ENCODE assay signal across 1 cellular context in genomic region chr19:19624032-19624570, GRCh38.
TF ChIP-seq lines count a peak whose summit lies in the region.

No MANE protein-coding gene starts in this region.

TF ChIP-seq in H1, 55 proteins besides CTCF, POLR2A, EP300 and RAD21:
- TF ChIP-seq KDM4A (IDR thresholded peaks at IDR 0.05; ENCODE audit: low read depth, low read length, severe bottlenecking) (no peak), SIX5 (IDR thresholded peaks at IDR 0.05; ENCODE audit: low read depth, low read length) (no peak), E2F6 (IDR thresholded peaks at IDR 0.05) (no peak), SP2 (IDR thresholded peaks at IDR 0.05; ENCODE audit: low read length) (no peak), CBX5 (IDR thresholded peaks at IDR 0.05; ENCODE audit: low read depth, low read length) (no peak), TEAD4 (IDR thresholded peaks at IDR 0.05; ENCODE audit: low read depth, low read length) (no peak), BRCA1 (IDR thresholded peaks at IDR 0.05; ENCODE audit: low read depth, low read length) (no peak), FOSL1 (IDR thresholded peaks at IDR 0.05; ENCODE audit: insufficient read depth, low read depth, low read length) (no peak), TAF7 (optimal IDR thresholded peaks at IDR 0.05; ENCODE audit: borderline replicate concordance, low read depth, low read length) (no peak), RBBP5 (IDR thresholded peaks at IDR 0.05; ENCODE audit: borderline replicate concordance, low read depth, low read length) (no peak), RNF2 (IDR thresholded peaks at IDR 0.05; ENCODE audit: borderline replicate concordance, low read depth, low read length, missing control alignments, poor library complexity, severe bottlenecking) (no peak), CHD2 (IDR thresholded peaks at IDR 0.05; ENCODE audit: low read length) (no peak), HDAC2 (IDR thresholded peaks at IDR 0.05; ENCODE audit: borderline replicate concordance in 1 of 2, low read depth in 2 of 2, low read length in 2 of 2) (no peak), ZNF274 (IDR thresholded peaks at IDR 0.05; ENCODE audit: borderline replicate concordance, extremely low read depth, low read length) (no peak), ATF2 (IDR thresholded peaks at IDR 0.05; ENCODE audit: low read length) (no peak), CTBP2 (IDR thresholded peaks at IDR 0.05; ENCODE audit: borderline replicate concordance, insufficient read depth, insufficient read length, low read length) (no peak), PHF8 (conservative IDR thresholded peaks at IDR 0.05; ENCODE audit: low read depth, low read length) (no peak), SUZ12 (IDR thresholded peaks at IDR 0.05; ENCODE audit: low read length) (no peak), TCF12 (IDR thresholded peaks at IDR 0.05; ENCODE audit: low read depth, low read length) (no peak)
- TF ChIP-seq, protein P1, sequence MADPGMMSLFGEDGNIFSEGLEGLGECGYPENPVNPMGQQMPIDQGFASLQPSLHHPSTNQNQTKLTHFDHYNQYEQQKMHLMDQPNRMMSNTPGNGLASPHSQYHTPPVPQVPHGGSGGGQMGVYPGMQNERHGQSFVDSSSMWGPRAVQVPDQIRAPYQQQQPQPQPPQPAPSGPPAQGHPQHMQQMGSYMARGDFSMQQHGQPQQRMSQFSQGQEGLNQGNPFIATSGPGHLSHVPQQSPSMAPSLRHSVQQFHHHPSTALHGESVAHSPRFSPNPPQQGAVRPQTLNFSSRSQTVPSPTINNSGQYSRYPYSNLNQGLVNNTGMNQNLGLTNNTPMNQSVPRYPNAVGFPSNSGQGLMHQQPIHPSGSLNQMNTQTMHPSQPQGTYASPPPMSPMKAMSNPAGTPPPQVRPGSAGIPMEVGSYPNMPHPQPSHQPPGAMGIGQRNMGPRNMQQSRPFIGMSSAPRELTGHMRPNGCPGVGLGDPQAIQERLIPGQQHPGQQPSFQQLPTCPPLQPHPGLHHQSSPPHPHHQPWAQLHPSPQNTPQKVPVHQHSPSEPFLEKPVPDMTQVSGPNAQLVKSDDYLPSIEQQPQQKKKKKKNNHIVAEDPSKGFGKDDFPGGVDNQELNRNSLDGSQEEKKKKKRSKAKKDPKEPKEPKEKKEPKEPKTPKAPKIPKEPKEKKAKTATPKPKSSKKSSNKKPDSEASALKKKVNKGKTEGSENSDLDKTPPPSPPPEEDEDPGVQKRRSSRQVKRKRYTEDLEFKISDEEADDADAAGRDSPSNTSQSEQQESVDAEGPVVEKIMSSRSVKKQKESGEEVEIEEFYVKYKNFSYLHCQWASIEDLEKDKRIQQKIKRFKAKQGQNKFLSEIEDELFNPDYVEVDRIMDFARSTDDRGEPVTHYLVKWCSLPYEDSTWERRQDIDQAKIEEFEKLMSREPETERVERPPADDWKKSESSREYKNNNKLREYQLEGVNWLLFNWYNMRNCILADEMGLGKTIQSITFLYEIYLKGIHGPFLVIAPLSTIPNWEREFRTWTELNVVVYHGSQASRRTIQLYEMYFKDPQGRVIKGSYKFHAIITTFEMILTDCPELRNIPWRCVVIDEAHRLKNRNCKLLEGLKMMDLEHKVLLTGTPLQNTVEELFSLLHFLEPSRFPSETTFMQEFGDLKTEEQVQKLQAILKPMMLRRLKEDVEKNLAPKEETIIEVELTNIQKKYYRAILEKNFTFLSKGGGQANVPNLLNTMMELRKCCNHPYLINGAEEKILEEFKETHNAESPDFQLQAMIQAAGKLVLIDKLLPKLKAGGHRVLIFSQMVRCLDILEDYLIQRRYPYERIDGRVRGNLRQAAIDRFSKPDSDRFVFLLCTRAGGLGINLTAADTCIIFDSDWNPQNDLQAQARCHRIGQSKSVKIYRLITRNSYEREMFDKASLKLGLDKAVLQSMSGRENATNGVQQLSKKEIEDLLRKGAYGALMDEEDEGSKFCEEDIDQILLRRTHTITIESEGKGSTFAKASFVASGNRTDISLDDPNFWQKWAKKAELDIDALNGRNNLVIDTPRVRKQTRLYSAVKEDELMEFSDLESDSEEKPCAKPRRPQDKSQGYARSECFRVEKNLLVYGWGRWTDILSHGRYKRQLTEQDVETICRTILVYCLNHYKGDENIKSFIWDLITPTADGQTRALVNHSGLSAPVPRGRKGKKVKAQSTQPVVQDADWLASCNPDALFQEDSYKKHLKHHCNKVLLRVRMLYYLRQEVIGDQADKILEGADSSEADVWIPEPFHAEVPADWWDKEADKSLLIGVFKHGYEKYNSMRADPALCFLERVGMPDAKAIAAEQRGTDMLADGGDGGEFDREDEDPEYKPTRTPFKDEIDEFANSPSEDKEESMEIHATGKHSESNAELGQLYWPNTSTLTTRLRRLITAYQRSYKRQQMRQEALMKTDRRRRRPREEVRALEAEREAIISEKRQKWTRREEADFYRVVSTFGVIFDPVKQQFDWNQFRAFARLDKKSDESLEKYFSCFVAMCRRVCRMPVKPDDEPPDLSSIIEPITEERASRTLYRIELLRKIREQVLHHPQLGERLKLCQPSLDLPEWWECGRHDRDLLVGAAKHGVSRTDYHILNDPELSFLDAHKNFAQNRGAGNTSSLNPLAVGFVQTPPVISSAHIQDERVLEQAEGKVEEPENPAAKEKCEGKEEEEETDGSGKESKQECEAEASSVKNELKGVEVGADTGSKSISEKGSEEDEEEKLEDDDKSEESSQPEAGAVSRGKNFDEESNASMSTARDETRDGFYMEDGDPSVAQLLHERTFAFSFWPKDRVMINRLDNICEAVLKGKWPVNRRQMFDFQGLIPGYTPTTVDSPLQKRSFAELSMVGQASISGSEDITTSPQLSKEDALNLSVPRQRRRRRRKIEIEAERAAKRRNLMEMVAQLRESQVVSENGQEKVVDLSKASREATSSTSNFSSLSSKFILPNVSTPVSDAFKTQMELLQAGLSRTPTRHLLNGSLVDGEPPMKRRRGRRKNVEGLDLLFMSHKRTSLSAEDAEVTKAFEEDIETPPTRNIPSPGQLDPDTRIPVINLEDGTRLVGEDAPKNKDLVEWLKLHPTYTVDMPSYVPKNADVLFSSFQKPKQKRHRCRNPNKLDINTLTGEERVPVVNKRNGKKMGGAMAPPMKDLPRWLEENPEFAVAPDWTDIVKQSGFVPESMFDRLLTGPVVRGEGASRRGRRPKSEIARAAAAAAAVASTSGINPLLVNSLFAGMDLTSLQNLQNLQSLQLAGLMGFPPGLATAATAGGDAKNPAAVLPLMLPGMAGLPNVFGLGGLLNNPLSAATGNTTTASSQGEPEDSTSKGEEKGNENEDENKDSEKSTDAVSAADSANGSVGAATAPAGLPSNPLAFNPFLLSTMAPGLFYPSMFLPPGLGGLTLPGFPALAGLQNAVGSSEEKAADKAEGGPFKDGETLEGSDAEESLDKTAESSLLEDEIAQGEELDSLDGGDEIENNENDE (IDR thresholded peaks at IDR 0.05; ENCODE audit: insufficient replicate concordance, low read length): no peak
